ENCODE assay signal across 23 cellular contexts in genomic region chr1:98962156-98962555, GRCh38. TPM values are rescaled to one million over a fixed set of nuclear protein-coding genes. Genes with fewer than 3 reads are reported as not detected.
"Had no signal": no experiment of that assay in that cellular context is flagged by ENCODE, and none has a peak within 500 bp of the region (broad histone marks: within the 10 kb centered on the region; RNA-seq: fewer than 3 reads in every experiment).

No MANE protein-coding gene starts in this region.

- H3K9me3 ChIP-seq: heart right ventricle, left lung, right lobe of liver, spleen, suprapubic skin had no signal

- H3K27me3 Mint-ChIP-seq: activated naive CD8-positive, alpha-beta T cell treated with anti-CD3 and anti-CD28 coated beads for 36 hours; progenitor cell of endocrine pancreas had no signal

- FAIRE-seq: frontal cortex, keratinocyte had no signal

- H3K36me3 Mint-ChIP-seq: activated naive CD8-positive, alpha-beta T cell treated with anti-CD3 and anti-CD28 coated beads for 36 hours; natural killer cell; type B pancreatic cell had no signal

- H3K4me1 ChIP-seq: heart right ventricle, left lung, right lobe of liver, spleen, suprapubic skin had no signal

- H3K27ac Mint-ChIP-seq: activated naive CD8-positive, alpha-beta T cell treated with anti-CD3 and anti-CD28 coated beads for 36 hours; natural killer cell; progenitor cell of endocrine pancreas; type B pancreatic cell had no signal

- H3K4me3 Mint-ChIP-seq: activated naive CD8-positive, alpha-beta T cell treated with anti-CD3 and anti-CD28 coated beads for 36 hours; activated T-cell treated with anti-CD3 and anti-CD28 coated beads, Interleukin-2, amount 50 U/mL, for 4 hours; natural killer cell; type B pancreatic cell had no signal

- H3K9me3 Mint-ChIP-seq: activated naive CD8-positive, alpha-beta T cell treated with anti-CD3 and anti-CD28 coated beads for 36 hours; activated T-cell treated with anti-CD3 and anti-CD28 coated beads, Interleukin-2, amount 50 U/mL, for 4 hours; natural killer cell; type B pancreatic cell had no signal

- H3K27ac ChIP-seq: heart right ventricle, left lung, right lobe of liver, spleen, suprapubic skin had no signal

- H3K4me3 ChIP-seq: heart right ventricle, left lung, right lobe of liver, spleen, suprapubic skin had no signal

- H3K4me1 Mint-ChIP-seq: natural killer cell had no signal

- H3K36me3 ChIP-seq: heart right ventricle, left lung, right lobe of liver, spleen, suprapubic skin had no signal

- H3K27me3 ChIP-seq: left lung, right lobe of liver, suprapubic skin had no signal

- DNase-seq: activated CD4-positive, alpha-beta T cell treated with anti-CD3 and anti-CD28 coated beads, Interleukin-2, amount 50 U/mL, for 48 hours; activated CD4-positive, CD25-positive, alpha-beta regulatory T cell treated with anti-CD3 and anti-CD28 coated beads, Interleukin-2, amount 50 U/mL, for 72 hours; activated gamma-delta T cell; activated naive CD8-positive, alpha-beta T cell treated with anti-CD3 and anti-CD28 coated beads for 36 hours; activated T-cell treated with anti-CD3 and anti-CD28 coated beads, Interleukin-2, amount 50 U/mL, for 4 hours; aorta; central memory CD4-positive, alpha-beta T cell; effector memory CD4-positive, alpha-beta T cell; heart right ventricle; left lung; natural killer cell; nucleus accumbens; right lobe of liver; spleen; stimulated activated CD4-positive, alpha-beta T cell treated with anti-CD3 and anti-CD28 coated beads, Interleukin-1b, Interleukin-23, amount 100 ng/mL, for 48 hours; stimulated activated naive CD8-positive, alpha-beta T cell treated with anti-CD3 and anti-CD28 coated beads, Interleukin-15, Interleukin-2, amounts not matched to agents 100 U/mL and 50 U/mL, for 24 hours; T-helper 9 cell had no signal

RNA-seq across cellular contexts. Expression of gene PLPPR5, which starts 42.5 kb away (rescaled TPM):
- total RNA-seq: activated naive CD8-positive, alpha-beta T cell treated with anti-CD3 and anti-CD28 coated beads for 36 hours; activated T-cell treated with anti-CD3 and anti-CD28 coated beads, Interleukin-2, amount 50 U/mL, for 4 hours; aorta; mucosa of gallbladder; natural killer cell; right lobe of liver; spleen; suprapubic skin had no signal
- polyA plus RNA-seq: aorta, heart right ventricle, spleen had no signal
